ENCODE assay signal across 30 cellular contexts in genomic region chr11:11942668-11943067, GRCh38.
"Had no signal": no experiment of that assay in that cellular context is flagged by ENCODE, and none has a peak within 500 bp of the region (broad histone marks: within the 10 kb centered on the region; RNA-seq: fewer than 3 reads in every experiment).

No MANE protein-coding gene starts in this region.

- H3K4me3 Mint-ChIP-seq: activated CD4-positive, alpha-beta memory T cell treated with anti-CD3 and anti-CD28 coated beads for 36 hours; brain; effector memory CD8-positive, alpha-beta T cell; immature natural killer cell; natural killer cell treated with Interleukin-12 subunit alpha and Interleukin-12 subunit beta and Interleukin-15 and Interleukin-18, amount 100 ng/mL, for 72 hours; type B pancreatic cell had no signal

- FAIRE-seq: kidney, TTC549 had no signal

- H3K9me3 ChIP-seq: adrenal gland, ascending aorta, lower lobe of right lung, mucosa of descending colon, right lobe of liver, thoracic aorta, uterus had no signal

- DNase-seq: activated CD4-positive, alpha-beta memory T cell treated with anti-CD3 and anti-CD28 coated beads for 36 hours; activated CD4-positive, alpha-beta T cell treated with anti-CD3 and anti-CD28 coated beads for 4 hours; activated CD8-positive, alpha-beta memory T cell treated with anti-CD3 and anti-CD28 coated beads, Interleukin-2, amount 50 U/mL, for 4 hours; activated gamma-delta T cell treated with Interleukin-2 at 50 U/mL for 16 hours; activated T-cell treated with anti-CD3 and anti-CD28 coated beads, Interleukin-2, amount 50 U/mL, for 1 hour; adrenal gland; caudate nucleus; cortex of kidney; effector memory CD8-positive, alpha-beta T cell; head of caudate nucleus; hypothalamus; immature natural killer cell; kidney; lower lobe of right lung; mesendoderm; mucosa of descending colon; posterior cingulate gyrus; right lobe of liver; stimulated activated CD4-positive, alpha-beta T cell treated with anti-CD3 and anti-CD28 coated beads, Interleukin-2, amount 100 ng/mL, for 48 hours; stimulated activated naive CD8-positive, alpha-beta T cell treated with anti-CD3 and anti-CD28 coated beads, Interleukin-15, Interleukin-2, amounts not matched to agents 100 U/mL and 50 U/mL, for 24 hours; T-helper 9 cell; uterus had no signal

- H3K27ac ChIP-seq: adrenal gland, ascending aorta, lower lobe of right lung, right lobe of liver, thoracic aorta, uterus, VCaP had no signal

- H3K27ac Mint-ChIP-seq: activated CD4-positive, alpha-beta memory T cell treated with anti-CD3 and anti-CD28 coated beads for 36 hours; activated naive CD4-positive, alpha-beta T cell treated with anti-CD3 and anti-CD28 coated beads, Interleukin-2, amount 50 U/mL, for 72 hours; effector memory CD8-positive, alpha-beta T cell; natural killer cell treated with Interleukin-12 subunit alpha and Interleukin-12 subunit beta and Interleukin-15 and Interleukin-18, amount 100 ng/mL, for 72 hours; type B pancreatic cell had no signal

- H3K27me3 ChIP-seq: adrenal gland, ascending aorta, right lobe of liver, uterus had no signal

- H3K27me3 Mint-ChIP-seq: activated CD4-positive, alpha-beta memory T cell treated with anti-CD3 and anti-CD28 coated beads for 36 hours; brain; effector memory CD8-positive, alpha-beta T cell; natural killer cell treated with Interleukin-12 subunit alpha and Interleukin-12 subunit beta and Interleukin-15 and Interleukin-18, amount 100 ng/mL, for 72 hours; type B pancreatic cell had no signal

- H3K4me1 ChIP-seq: ascending aorta, lower lobe of right lung, uterus had no signal

- H3K9me3 Mint-ChIP-seq: activated CD4-positive, alpha-beta memory T cell treated with anti-CD3 and anti-CD28 coated beads for 36 hours; activated naive CD4-positive, alpha-beta T cell treated with anti-CD3 and anti-CD28 coated beads, Interleukin-2, amount 50 U/mL, for 72 hours; brain; effector memory CD8-positive, alpha-beta T cell; immature natural killer cell; natural killer cell treated with Interleukin-12 subunit alpha and Interleukin-12 subunit beta and Interleukin-15 and Interleukin-18, amount 100 ng/mL, for 72 hours; type B pancreatic cell had no signal

- ATAC-seq: activated naive CD4-positive, alpha-beta T cell treated with anti-CD3 and anti-CD28 coated beads, Interleukin-2, amount 50 U/mL, for 72 hours; effector memory CD8-positive, alpha-beta T cell; lower lobe of right lung; mucosa of descending colon; natural killer cell treated with Interleukin-12 subunit alpha and Interleukin-12 subunit beta and Interleukin-15 and Interleukin-18, amount 100 ng/mL, for 72 hours; right lobe of liver; stimulated activated naive CD8-positive, alpha-beta T cell treated with anti-CD3 and anti-CD28 coated beads, Interleukin-15, Interleukin-2, amounts not matched to agents 100 U/mL and 50 U/mL, for 24 hours had no signal

- H3K4me1 Mint-ChIP-seq: immature natural killer cell had no signal

- H3K4me3 ChIP-seq: adrenal gland, ascending aorta, lower lobe of right lung, mucosa of descending colon, right lobe of liver, thoracic aorta, uterus had no signal

- H3K36me3 ChIP-seq: uterus had no signal
